ENCODE assay signal across 18 cellular contexts in genomic region chr9:84301851-84302250, GRCh38. TPM values are rescaled to one million over a fixed set of nuclear protein-coding genes. Genes with fewer than 3 reads are reported as not detected.
DNase-seq lines count a peak whose midpoint lies in the region; ATAC-seq and TF ChIP-seq lines count a peak whose summit lies in the region.
"Had no signal": no experiment of that assay in that cellular context is flagged by ENCODE, and none has a peak within 500 bp of the region (broad histone marks: within the 10 kb centered on the region; RNA-seq: fewer than 3 reads in every experiment).

No MANE protein-coding gene starts in this region.

- H3K27ac ChIP-seq in epithelial cell of prostate (peak overlapping the region; percentile 2), ovary (no peak overlapping the region)
- H3K27ac ChIP-seq: colonic mucosa, gastroesophageal sphincter, vagina had no signal

- H3K9me3 ChIP-seq in ovary = no peaks in the 10 kb centered on the region
- H3K9me3 ChIP-seq: colonic mucosa, gastroesophageal sphincter, vagina had no signal

- TF ChIP-seq CTCF in omental fat pad (IDR thresholded peaks at IDR 0.05) = no peak
- TF ChIP-seq CTCF in ovary (IDR thresholded peaks at IDR 0.05) = no peak

- intact Hi-C loops in ovary (cut with DNase I) = loop anchor here in 1 of 4 donors (10.0 kb wide), 1 partner anchor 63 kb away; no protein-coding TSS in a partner anchor

- no peak for TF ChIP-seq EP300 in ovary (IDR thresholded peaks at IDR 0.05)

- H3K4me3 ChIP-seq in ovary = no peak overlapping the region
- H3K4me3 ChIP-seq: colonic mucosa, gastroesophageal sphincter, smooth muscle cell, vagina had no signal

- ATAC-seq in omental fat pad (ENCODE audit: low FRiP score) (peak; percentile 35), GM18519 (IDR thresholded peaks at IDR 0.05; ENCODE audit: low FRiP score, unreplicated experiment) (no peak)
- ATAC-seq: gastroesophageal sphincter had no signal

- WGBS in ovary, 3 donors = 49 to 56% (median 56%) methylated on average over 3 of the region's 3 CpGs

- TF ChIP-seq POLR2A in ovary (IDR thresholded peaks at IDR 0.05) = no peak

- no peaks in the 10 kb centered on the region for H3K4me1 ChIP-seq in ovary (ENCODE audit: insufficient read depth)
- H3K4me1 ChIP-seq: colonic mucosa, gastroesophageal sphincter had no signal

- no peaks in the 10 kb centered on the region for H3K36me3 ChIP-seq in ovary
- H3K36me3 ChIP-seq: colonic mucosa, gastroesophageal sphincter, vagina had no signal

- DNase-seq in NOMO-1 treated with DMSO at 0.1 percent for 48 hours (lab: John Stamatoyannopoulos, UW; ENCODE audit: unreplicated experiment) (peak; percentile 9), NOMO-1 treated with dmso at 0.1 percent for 144 hours (lab: John Stamatoyannopoulos, UW; ENCODE audit: unreplicated experiment) (no peak), RPMI7951 (ENCODE audit: low read depth) (peak; percentile 68), epithelial cell of prostate (ENCODE audit: low read depth, low spot score) (no peak), omental fat pad (ENCODE audit: low spot score) (no peak), retina (no peak), ovary (no peak)
- DNase-seq: activated T-cell treated with anti-CD3 and anti-CD28 coated beads, Interleukin-2, amount 50 U/mL, for 1 hour; colonic mucosa; immature natural killer cell; T-helper 2 cell had no signal

- no peaks in the 10 kb centered on the region for H3K27me3 ChIP-seq in ovary
- H3K27me3 ChIP-seq: colonic mucosa, gastroesophageal sphincter, vagina had no signal

RNA-seq across cellular contexts. Expression of gene SLC28A3, which starts 38.7 kb away (rescaled TPM):
- total RNA-seq in RPMI7951 (2014; rRNA removed; shearing (Covaris generic)) = under 0.01 TPM in 1 of 2 replicates, not detected in the other
- total RNA-seq in omental fat pad (10 to 100 TPM in 2 of 4 donors, 1 to 10 TPM in 1, under 1 TPM in 1; 0.32 to 25.6 (median 12.0) TPM), ovary (1 to 10 TPM in 2 of 7 donors, under 1 TPM in 4, not detected in 1; 0.08 to 9.0 (median 0.59) TPM)
- polyA plus RNA-seq in ovary = 1 to 10 TPM in 1 of 2 donors, under 1 TPM in 1; 0.08 to 8.6 TPM
- total RNA-seq: H1, NCI-H460, osteocyte had no signal

Comparison
In these comparisons a context has a peak if more than half of its experiments do, and no peak if none do; other contexts are left out.
1. DNase-seq: peak in NOMO-1 treated with DMSO at 0.1 percent for 48 hours (single experiment) and RPMI7951 (single experiment); none in NOMO-1 treated with dmso at 0.1 percent for 144 hours (single experiment), epithelial cell of prostate (single experiment), omental fat pad (single experiment), retina (single experiment) and ovary (0 of 5).